In genomic region chr7:134515569-134516468, GRCh38 we compare ENCODE assay signal across 10 cellular contexts. TPM values are rescaled to one million over a fixed set of nuclear protein-coding genes. Genes with fewer than 3 reads are reported as not detected.
A peak's percentile ranks its signal among the peaks of the same experiment; 100 is the strongest.
DNase-seq lines count a peak whose midpoint lies in the region; ATAC-seq and TF ChIP-seq lines count a peak whose summit lies in the region.
"Had no signal": no experiment of that assay in that cellular context is flagged by ENCODE, and none has a peak within 500 bp of the region (broad histone marks: within the 10 kb centered on the region; RNA-seq: fewer than 3 reads in every experiment).

No MANE protein-coding gene starts in this region.

- H3K36me3 ChIP-seq in esophagus squamous epithelium (no peaks in the 10 kb centered on the region), skeletal muscle tissue (ENCODE audit: control insufficient read depth in 3 of 3, insufficient read depth in 3 of 3, low read length in 3 of 3) (no peaks in the 10 kb centered on the region)

- WGBS in esophagus squamous epithelium, 2 donors: 28 to 38% methylated on average over 6 of the region's 6 CpGs

- TF ChIP-seq CTCF in RWPE1 (conservative IDR thresholded peaks at IDR 0.05; ENCODE audit: low read depth): no peak
- TF ChIP-seq CTCF in esophagus squamous epithelium (IDR thresholded peaks at IDR 0.05): no peak

- TF ChIP-seq POLR2A in esophagus squamous epithelium (IDR thresholded peaks at IDR 0.05): no peak

- H3K9ac ChIP-seq in skeletal muscle tissue (ENCODE audit: low read depth in 1 of 3, low read length in 3 of 3): no peak overlapping the region

- H3K4me1 ChIP-seq in esophagus squamous epithelium (peaks cover 6 to 27% (median 11%) of the 10 kb centered on the region in 3 donors), skeletal muscle tissue (ENCODE audit: control insufficient read depth in 3 of 3, insufficient read depth in 3 of 3, low read length in 3 of 3) (peaks cover 11 to 19% (median 13%) of the 10 kb centered on the region in 3 donors)

- H3K27me3 ChIP-seq in esophagus squamous epithelium (peaks cover 0 to 5% (median 0%) of the 10 kb centered on the region in 4 donors), skeletal muscle tissue (ENCODE audit: control insufficient read depth in 3 of 3, insufficient read depth in 3 of 3, low read length in 3 of 3) (no peaks in the 10 kb centered on the region)

- intact Hi-C loops in esophagus squamous epithelium (cut with DNase I): no loop called here

- ATAC-seq in GM18861 (IDR thresholded peaks at IDR 0.05; ENCODE audit: unreplicated experiment) (no peak), GM18873 (IDR thresholded peaks at IDR 0.05; ENCODE audit: low FRiP score, unreplicated experiment) (no peak)

- H3K4me3 ChIP-seq in esophagus squamous epithelium (no peak overlapping the region), skeletal muscle tissue (ENCODE audit: low read length in 3 of 3) (no peak overlapping the region)

- CTCF ChIA-PET in RWPE1 (lab: Yijun Ruan, JAX): interaction anchor here (0.8 to 1.4 kb wide), 3 partner anchors 82 to 90 kb away, joined by 3 to 5 read pairs (median 4); no protein-coding TSS in a partner anchor

- DNase-seq in H4 (ENCODE audit: low spot score): peak; percentile 70
- peak; percentile 79 for DNase-seq in RWPE1 (ENCODE audit: low spot score)
- DNase-seq in esophagus squamous epithelium (lab: John Stamatoyannopoulos, UW): no peak
- no peak for DNase-seq in activated CD4-positive, alpha-beta T cell treated with anti-CD3 and anti-CD28 coated beads for 1 hour
- DNase-seq: activated CD4-positive, alpha-beta T cell treated with anti-CD3 and anti-CD28 coated beads, Interleukin-2, amount 10 ng/mL, durations not matched to agents 24 days and 14 days had no signal

- H3K27ac ChIP-seq in RWPE1 (peak overlapping the region; percentile 58), esophagus squamous epithelium (peak overlapping the region; percentile 38 to 53 (median 46)), skeletal muscle tissue (ENCODE audit: low read depth, low read length) (peak overlapping the region; percentile 49)

- POLR2A ChIA-PET in RWPE1 (lab: Yijun Ruan, JAX; ENCODE audit: low non-redundant PET): no interaction called here

- no peaks in the 10 kb centered on the region for H3K9me3 ChIP-seq in esophagus squamous epithelium
- no peaks in the 10 kb centered on the region for H3K9me3 ChIP-seq in skeletal muscle tissue (ENCODE audit: control insufficient read depth in 3 of 3, low read length in 3 of 3)

RNA-seq across cellular contexts. Expression of gene AKR1B10, which starts 11.5 kb away (rescaled TPM):
- total RNA-seq in H4 (2014; rRNA removed; shearing (Covaris generic)): 172 and 178 TPM in 2 replicates
- total RNA-seq in esophagus squamous epithelium: 100 to 1,000 TPM; 140 to 967 (median 908) TPM
- total RNA-seq in skeletal muscle tissue: not detected
- total RNA-seq: activated CD4-positive, alpha-beta T cell treated with anti-CD3 and anti-CD28 coated beads, Interleukin-2, amount 10 ng/mL, durations not matched to agents 24 days and 14 days; glomerular endothelial cell had no signal

RNA-seq across cellular contexts. Expression of gene AKR1B15, which starts 33.1 kb away (rescaled TPM):
- 0.14 TPM in 1 of 2 replicates, not detected in the other for total RNA-seq in H4 (2014; rRNA removed; shearing (Covaris generic))
- total RNA-seq in esophagus squamous epithelium: 1 to 10 TPM in 3 of 4 donors, under 1 TPM in 1; 0.57 to 6.8 (median 4.7) TPM
- total RNA-seq in skeletal muscle tissue: under 0.01 TPM
- total RNA-seq: activated CD4-positive, alpha-beta T cell treated with anti-CD3 and anti-CD28 coated beads, Interleukin-2, amount 10 ng/mL, durations not matched to agents 24 days and 14 days; glomerular endothelial cell; temporal lobe had no signal

RNA-seq across cellular contexts. Expression of gene AKR1B1, which starts 56.9 kb away (rescaled TPM):
- total RNA-seq in H4 (2014; rRNA removed; shearing (Covaris generic)): 261 and 288 TPM in 2 replicates
- total RNA-seq in esophagus squamous epithelium (10 to 100 TPM; 17.8 to 47.5 (median 31.0) TPM), skeletal muscle tissue (49.1 TPM)

Comparison
In these comparisons a context has a peak if more than half of its experiments do, and no peak if none do; other contexts are left out.
1. DNase-seq: peak in H4 (single experiment) and RWPE1 (single experiment); none in esophagus squamous epithelium (single experiment) and activated CD4-positive, alpha-beta T cell treated with anti-CD3 and anti-CD28 coated beads for 1 hour (single experiment).
2. RNA of gene AKR1B10, which starts 11.5 kb away (total RNA-seq): 140 to 967 TPM in esophagus squamous epithelium and 172 to 178 TPM in H4; not detected in skeletal muscle tissue (single experiment); every median in the first group is over 100 times any median in the second.
3. Peak in every context shown above with its lines, with median percentiles within 50 percentile points of each other: H3K27ac ChIP-seq.